ENCODE assay signal across 20 cellular contexts in genomic region chr5:75948441-75948840, GRCh38.
"Had no signal": no experiment of that assay in that cellular context is flagged by ENCODE, and none has a peak within 500 bp of the region (broad histone marks: within the 10 kb centered on the region; RNA-seq: fewer than 3 reads in every experiment).

No MANE protein-coding gene starts in this region.

- H3K4me3 Mint-ChIP-seq: activated naive CD8-positive, alpha-beta T cell treated with anti-CD3 and anti-CD28 coated beads for 36 hours; activated T-cell treated with anti-CD3 and anti-CD28 coated beads, Interleukin-2, amount 50 U/mL, for 4 hours; central memory CD8-positive, alpha-beta T cell; effector memory CD8-positive, alpha-beta T cell; naive thymus-derived CD8-positive, alpha-beta T cell; neural progenitor cell; stimulated activated naive B cell treated with anti-CD40 and anti-IgM and Interleukin-4, amounts not matched to agents 10 μg/mL and 1 μg/mL and 100 μg/mL, for 72 hours had no signal

- H3K9me3 Mint-ChIP-seq: activated naive CD8-positive, alpha-beta T cell treated with anti-CD3 and anti-CD28 coated beads for 36 hours had no signal

- DNase-seq: activated CD4-positive, alpha-beta T cell treated with anti-CD3 and anti-CD28 coated beads, Interleukin-2, amount 50 U/mL, for 4 hours; activated CD8-positive, alpha-beta memory T cell treated with anti-CD3 and anti-CD28 coated beads for 24 hours; activated CD8-positive, alpha-beta memory T cell treated with anti-CD3 and anti-CD28 coated beads, Interleukin-2, amount 50 U/mL, for 48 hours; activated naive CD4-positive, alpha-beta T cell treated with Interleukin-2 at 50 U/mL for 16 hours; activated naive CD8-positive, alpha-beta T cell treated with anti-CD3 and anti-CD28 coated beads for 36 hours; activated T-cell treated with anti-CD3 and anti-CD28 coated beads, Interleukin-2, amount 50 U/mL, for 4 hours; dorsolateral prefrontal cortex; effector memory CD8-positive, alpha-beta T cell; foreskin melanocyte; kidney; lower lobe of right lung; naive thymus-derived CD8-positive, alpha-beta T cell; stimulated activated CD4-positive, alpha-beta T cell treated with anti-CD3 and anti-CD28 coated beads, Interleukin-2, amount 100 ng/mL, for 48 hours; stimulated activated CD8-positive, alpha-beta memory T cell treated with anti-CD3 and anti-CD28 coated beads, Interleukin-4, amount 100 ng/mL, for 48 hours; stimulated activated naive B cell treated with anti-CD40 and anti-IgM and Interleukin-4, amounts not matched to agents 10 μg/mL and 1 μg/mL and 100 μg/mL, for 72 hours; transverse colon; uterus had no signal

- H3K27ac Mint-ChIP-seq: activated naive CD8-positive, alpha-beta T cell treated with anti-CD3 and anti-CD28 coated beads for 36 hours; effector memory CD8-positive, alpha-beta T cell; naive thymus-derived CD8-positive, alpha-beta T cell; neural progenitor cell; stimulated activated naive B cell treated with anti-CD40 and anti-IgM and Interleukin-4, amounts not matched to agents 10 μg/mL and 1 μg/mL and 100 μg/mL, for 72 hours had no signal

- H3K4me1 Mint-ChIP-seq: activated naive CD8-positive, alpha-beta T cell treated with anti-CD3 and anti-CD28 coated beads for 36 hours; central memory CD8-positive, alpha-beta T cell; naive thymus-derived CD8-positive, alpha-beta T cell; stimulated activated naive B cell treated with anti-CD40 and anti-IgM and Interleukin-4, amounts not matched to agents 10 μg/mL and 1 μg/mL and 100 μg/mL, for 72 hours had no signal

- H3K36me3 Mint-ChIP-seq: activated naive CD8-positive, alpha-beta T cell treated with anti-CD3 and anti-CD28 coated beads for 36 hours; neural progenitor cell; stimulated activated naive B cell treated with anti-CD40 and anti-IgM and Interleukin-4, amounts not matched to agents 10 μg/mL and 1 μg/mL and 100 μg/mL, for 72 hours had no signal

- ATAC-seq: activated T-cell treated with anti-CD3 and anti-CD28 coated beads, Interleukin-2, amount 50 U/mL, for 4 hours; effector memory CD8-positive, alpha-beta T cell; esophagus mucosa; lower lobe of right lung; naive thymus-derived CD8-positive, alpha-beta T cell; stimulated activated naive B cell treated with anti-CD40 and anti-IgM and Interleukin-4, amounts not matched to agents 10 μg/mL and 1 μg/mL and 100 μg/mL, for 72 hours had no signal
